Comparison of ENCODE assay signal across 29 cellular contexts in genomic region chrX:78618987-78619386, GRCh38. TPM values are rescaled to one million over a fixed set of nuclear protein-coding genes. Genes with fewer than 3 reads are reported as not detected.
"Had no signal": no experiment of that assay in that cellular context is flagged by ENCODE, and none has a peak within 500 bp of the region (broad histone marks: within the 10 kb centered on the region; RNA-seq: fewer than 3 reads in every experiment).

No MANE protein-coding gene starts in this region.

- H3K9me3 ChIP-seq: colonic mucosa, esophagus squamous epithelium, gastrocnemius medialis, heart right ventricle, left lung, lower lobe of right lung had no signal

- DNase-seq: colonic mucosa; cortex of kidney; effector CD8-positive, alpha-beta T cell; effector memory CD8-positive, alpha-beta T cell; endodermal cell; erythroblast; esophagus squamous epithelium; foreskin fibroblast; foreskin melanocyte; gastrocnemius medialis; glutamatergic neuron; head of caudate nucleus; heart right ventricle; hippocampal formation; immature natural killer cell; islet precursor cell; kidney; kidney glomerular epithelial cell; left lung; left ventricle myocardium superior; lower lobe of right lung; mesenchymal stem cell had no signal

- ATAC-seq: effector memory CD8-positive, alpha-beta T cell; esophagus mucosa; gastrocnemius medialis; heart right ventricle; left lung; left ventricle myocardium superior; lower lobe of right lung had no signal

- H3K4me3 ChIP-seq: colonic mucosa, esophagus squamous epithelium, gastrocnemius medialis, heart right ventricle, left lung, lower lobe of right lung had no signal

- H3K36me3 ChIP-seq: colonic mucosa, esophagus squamous epithelium, gastrocnemius medialis, heart right ventricle, left lung, lower lobe of right lung had no signal

- H3K4me1 ChIP-seq: colonic mucosa, esophagus squamous epithelium, gastrocnemius medialis, heart right ventricle, left lung, lower lobe of right lung had no signal

- H3K27ac ChIP-seq: colonic mucosa, epithelial cell of prostate, esophagus squamous epithelium, gastrocnemius medialis, heart right ventricle, left lung, lower lobe of right lung had no signal

- H3K27me3 ChIP-seq: colonic mucosa, esophagus squamous epithelium, gastrocnemius medialis, left lung had no signal

RNA-seq across cellular contexts. Expression of gene RTL3, which starts 40.1 kb away (rescaled TPM):
- total RNA-seq: colonic mucosa, dermis microvascular lymphatic vessel endothelial cell, endodermal cell, esophagus mucosa, kidney, left lung, lower lobe of right lung, lung microvascular endothelial cell, mesenteric fat pad, mesothelial cell of epicardium, mucosa of gallbladder had no signal
